ENCODE assay signal across 18 cellular contexts in the genomic region with DNA sequence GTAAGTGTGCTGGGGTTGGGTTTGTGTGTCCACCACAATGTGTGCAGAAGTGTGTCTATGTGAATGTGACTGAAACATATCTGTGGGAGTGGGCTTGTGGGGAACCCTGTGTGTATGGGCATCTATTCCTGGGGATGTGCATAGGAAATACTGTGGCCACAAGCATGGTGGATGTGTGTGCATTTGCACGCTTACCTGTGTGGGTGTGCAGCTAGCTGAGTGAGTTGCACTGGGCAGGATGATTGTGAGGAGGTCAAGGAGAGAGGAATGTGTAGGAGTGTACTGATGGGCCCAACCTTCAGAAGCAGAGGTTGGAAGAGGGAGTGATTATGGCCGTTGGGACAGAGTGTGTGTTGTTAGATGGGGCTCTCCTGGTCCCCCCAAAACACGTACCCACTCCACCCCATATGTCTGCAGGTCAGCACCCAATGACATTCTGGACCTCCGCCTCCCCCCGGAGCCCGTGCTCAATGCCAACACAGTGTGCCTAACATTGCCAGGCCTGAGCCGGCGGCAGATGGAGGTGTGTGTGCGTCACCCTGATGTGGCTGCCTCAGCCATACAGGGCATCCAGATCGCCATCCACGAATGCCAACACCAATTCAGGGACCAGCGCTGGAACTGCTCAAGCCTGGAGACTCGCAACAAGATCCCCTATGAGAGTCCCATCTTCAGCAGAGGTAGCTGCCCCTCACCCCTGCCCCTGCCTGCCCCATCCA. TPM values are rescaled to one million over a fixed set of nuclear protein-coding genes. Genes with fewer than 3 reads are reported as not detected.
A peak's percentile ranks its signal among the peaks of the same experiment; 100 is the strongest.
DNase-seq lines count a peak whose midpoint lies in the region; ATAC-seq and TF ChIP-seq lines count a peak whose summit lies in the region.
"Had no signal": no experiment of that assay in that cellular context is flagged by ENCODE, and none has a peak within 500 bp of the region (broad histone marks: within the 10 kb centered on the region; RNA-seq: fewer than 3 reads in every experiment).

No MANE protein-coding gene starts in this region.

- intact Hi-C loops in esophagus squamous epithelium (cut with DNase I) (no loop called here), aorta (cut with DNase I) (no loop called here)

- H3K36me3 ChIP-seq in esophagus squamous epithelium (no peaks in the 10 kb centered on the region), aorta (ENCODE audit: control insufficient read depth in 1 of 2, insufficient read depth in 2 of 2, low read length in 1 of 2) (no peaks in the 10 kb centered on the region)
- H3K36me3 ChIP-seq: tibial artery had no signal

- peaks cover 20% of the 10 kb centered on the region for H3K27me3 Mint-ChIP-seq in stimulated activated naive CD8-positive, alpha-beta T cell treated with anti-CD3 and anti-CD28 coated beads, Interleukin-15, Interleukin-2, amounts not matched to agents 100 ng/mL and 50 ng/mL, for 24 hours

- no peak for TF ChIP-seq CTCF in RWPE1 (conservative IDR thresholded peaks at IDR 0.05; ENCODE audit: low read depth)
- TF ChIP-seq CTCF in esophagus squamous epithelium (IDR thresholded peaks at IDR 0.05) = no peak

- H3K36me3 Mint-ChIP-seq in stimulated activated naive CD8-positive, alpha-beta T cell treated with anti-CD3 and anti-CD28 coated beads, Interleukin-15, Interleukin-2, amounts not matched to agents 100 ng/mL and 50 ng/mL, for 24 hours (ENCODE audit: low read depth) = no peaks in the 10 kb centered on the region

- DNase-seq in stimulated activated naive CD8-positive, alpha-beta T cell treated with anti-CD3 and anti-CD28 coated beads, Interleukin-15, Interleukin-2, amounts not matched to agents 100 U/mL and 50 U/mL, for 24 hours = no peak
- DNase-seq in RWPE1 (ENCODE audit: low spot score) (no peak), esophagus squamous epithelium (lab: John Stamatoyannopoulos, UW) (no peak), aorta (peak; percentile 34 to 73), nucleus accumbens (lab: John Stamatoyannopoulos, UW) (no peak), SIG-M5 treated with dmso at 0.1 percent for 504 hours (lab: John Stamatoyannopoulos, UW; ENCODE audit: unreplicated experiment) (no peak)
- DNase-seq: activated CD4-positive, alpha-beta T cell treated with anti-CD3 and anti-CD28 coated beads, Interleukin-2, amount 50 U/mL, for 1 hour; activated gamma-delta T cell; immature natural killer cell; NCI-H1092 treated with DMSO at 0.1 percent for 48 hours; NCI-H510A treated with DMSO at 0.1 percent for 48 hours; T-helper 2 cell; tibial artery had no signal

- H3K4me3 ChIP-seq in esophagus squamous epithelium (peak overlapping the region in 2 of 4 donors; percentile 6 to 68), aorta (ENCODE audit: low read length in 2 of 2) (no peak overlapping the region)
- H3K4me3 ChIP-seq: psoas muscle, tibial artery had no signal

- H3K27me3 ChIP-seq in esophagus squamous epithelium (peaks cover 0 to 99% (median 7%) of the 10 kb centered on the region in 4 donors), aorta (ENCODE audit: control insufficient read depth in 1 of 2, insufficient read depth in 2 of 2, low read length in 1 of 2) (no peaks in the 10 kb centered on the region)

- H3K4me1 Mint-ChIP-seq in stimulated activated naive CD8-positive, alpha-beta T cell treated with anti-CD3 and anti-CD28 coated beads, Interleukin-15, Interleukin-2, amounts not matched to agents 100 ng/mL and 50 ng/mL, for 24 hours (ENCODE audit: low read depth) = peaks cover 58% of the 10 kb centered on the region

- peak overlapping the region; percentile 87 for H3K27ac ChIP-seq in RWPE1
- peak overlapping the region; percentile 73 to 84 (median 79) for H3K27ac ChIP-seq in esophagus squamous epithelium
- no peak overlapping the region for H3K27ac ChIP-seq in aorta (ENCODE audit: low read depth in 1 of 2, low read length in 2 of 2)
- H3K27ac ChIP-seq: psoas muscle, tibial artery had no signal

- ATAC-seq in stimulated activated naive CD8-positive, alpha-beta T cell treated with anti-CD3 and anti-CD28 coated beads, Interleukin-15, Interleukin-2, amounts not matched to agents 100 U/mL and 50 U/mL, for 24 hours = no peak
- ATAC-seq in aorta (ENCODE audit: low FRiP score) (no peak), GM21723 (IDR thresholded peaks at IDR 0.05; ENCODE audit: unreplicated experiment) (no peak)
- ATAC-seq: psoas muscle had no signal

- TF ChIP-seq POLR2A in esophagus squamous epithelium (IDR thresholded peaks at IDR 0.05) = no peak

- no peak overlapping the region for H3K27ac Mint-ChIP-seq in stimulated activated naive CD8-positive, alpha-beta T cell treated with anti-CD3 and anti-CD28 coated beads, Interleukin-15, Interleukin-2, amounts not matched to agents 100 ng/mL and 50 ng/mL, for 24 hours

- H3K9me3 ChIP-seq in esophagus squamous epithelium (no peaks in the 10 kb centered on the region), aorta (ENCODE audit: control insufficient read depth, low read length) (no peaks in the 10 kb centered on the region)
- H3K9me3 ChIP-seq: psoas muscle, tibial artery had no signal

- POLR2A ChIA-PET in RWPE1 (lab: Yijun Ruan, JAX; ENCODE audit: low non-redundant PET) = no interaction called here

- H3K4me3 Mint-ChIP-seq in stimulated activated naive CD8-positive, alpha-beta T cell treated with anti-CD3 and anti-CD28 coated beads, Interleukin-15, Interleukin-2, amounts not matched to agents 100 ng/mL and 50 ng/mL, for 24 hours = peak overlapping the region; percentile 0

- no peaks in the 10 kb centered on the region for H3K9me3 Mint-ChIP-seq in stimulated activated naive CD8-positive, alpha-beta T cell treated with anti-CD3 and anti-CD28 coated beads, Interleukin-15, Interleukin-2, amounts not matched to agents 100 ng/mL and 50 ng/mL, for 24 hours
- H3K9me3 Mint-ChIP-seq: immature natural killer cell had no signal

- 47 to 84% methylated on average over 4 to 8 of the region's 13 CpGs for WGBS in esophagus squamous epithelium, 2 donors
- 78 to 85% methylated on average over 13 of the region's 13 CpGs for WGBS in aorta, 2 donors

- H3K4me1 ChIP-seq in esophagus squamous epithelium = peaks cover 33 to 84% (median 36%) of the 10 kb centered on the region in 3 donors
- no peaks in the 10 kb centered on the region for H3K4me1 ChIP-seq in aorta (ENCODE audit: control insufficient read depth in 1 of 2, insufficient read depth in 2 of 2, low read length in 2 of 2)

- CTCF ChIA-PET in RWPE1 (lab: Yijun Ruan, JAX) = interaction anchor here (15.9 kb wide), 1 partner anchor 13 kb away, joined by 413 read pairs; no protein-coding TSS in a partner anchor

RNA-seq across cellular contexts. Expression of gene WNT10A, which starts 1.3 kb away (rescaled TPM):
- total RNA-seq in esophagus squamous epithelium = 10 to 100 TPM in 2 of 4 donors, 1 to 10 TPM in 2; 8.0 to 19.1 (median 11.9) TPM
- total RNA-seq in aorta = not detected
- polyA plus RNA-seq in aorta = not detected
- total RNA-seq: frontal cortex, psoas muscle had no signal

RNA-seq across cellular contexts. Expression of gene WNT6, which starts 22.3 kb away (rescaled TPM):
- total RNA-seq in esophagus squamous epithelium (under 1 TPM in 2 of 4 donors, not detected in 2; 0.73 to 0.76 TPM), aorta (1 to 10 TPM in 1 of 2 donors, under 1 TPM in 1; 0.88 to 2.1 TPM)
- polyA plus RNA-seq in aorta = not detected
- total RNA-seq: frontal cortex, mononuclear cell had no signal

RNA-seq across cellular contexts. Expression of gene PRKAG3, which starts 50.3 kb away (rescaled TPM):
- not detected for total RNA-seq in esophagus squamous epithelium
- total RNA-seq in aorta = 1 to 10 TPM in 1 of 2 donors, under 1 TPM in 1; 0.19 to 1.0 TPM
- polyA plus RNA-seq in aorta = under 1 TPM; 0.13 to 0.20 TPM
- total RNA-seq: frontal cortex, mononuclear cell had no signal
- polyA plus RNA-seq: immature natural killer cell had no signal

Comparison
In these comparisons a context has a peak if more than half of its experiments do, and no peak if none do; other contexts are left out.
1. DNase-seq: peak in aorta (2 of 2); none in stimulated activated naive CD8-positive, alpha-beta T cell treated with anti-CD3 and anti-CD28 coated beads, Interleukin-15, Interleukin-2, amounts not matched to agents 100 U/mL and 50 U/mL, for 24 hours (single experiment), RWPE1 (single experiment), esophagus squamous epithelium (single experiment), nucleus accumbens (0 of 56) and SIG-M5 treated with dmso at 0.1 percent for 504 hours (single experiment).
2. H3K27ac ChIP-seq: peak in RWPE1 (single experiment) and esophagus squamous epithelium (4 of 4); none in aorta (0 of 2).
3. RNA of gene WNT10A, which starts 1.3 kb away (total RNA-seq): 8.0 to 19.1 TPM in esophagus squamous epithelium; not detected in aorta; every median in the first group is over 4 times any median in the second.